22 cellular contexts compared by ENCODE assay signal in the genomic region with DNA sequence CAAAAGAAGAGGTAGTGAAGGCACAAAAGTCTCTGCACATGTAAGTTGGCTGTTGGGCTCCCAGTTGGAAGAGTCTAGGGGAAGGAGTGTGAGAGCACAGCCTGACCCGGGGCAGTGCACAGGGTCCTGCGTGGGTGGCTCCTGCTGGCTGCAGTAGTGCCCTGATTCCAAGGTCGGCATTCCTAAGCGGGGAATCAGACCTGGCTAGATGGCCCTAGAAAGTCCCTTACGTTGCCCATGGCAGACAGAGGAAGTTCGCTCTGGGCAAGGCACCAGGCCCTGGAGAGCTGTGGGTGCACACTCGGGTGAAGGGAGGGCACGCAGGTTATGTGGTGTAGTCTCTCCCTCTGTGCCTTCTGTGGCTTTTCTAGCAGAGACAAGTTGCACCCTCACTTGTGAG. TPM values are rescaled to one million over a fixed set of nuclear protein-coding genes. Genes with fewer than 3 reads are reported as not detected.
"Had no signal": no experiment of that assay in that cellular context is flagged by ENCODE, and none has a peak within 500 bp of the region (broad histone marks: within the 10 kb centered on the region; RNA-seq: fewer than 3 reads in every experiment).

No MANE protein-coding gene starts in this region.

- H3K27me3 Mint-ChIP-seq: activated CD4-positive, alpha-beta memory T cell treated with anti-CD3 and anti-CD28 coated beads for 36 hours; activated CD4-positive, alpha-beta T cell treated with anti-CD3 and anti-CD28 coated beads for 36 hours; activated CD8-positive, alpha-beta memory T cell treated with anti-CD3 and anti-CD28 coated beads, Interleukin-2, amount 10 ng/mL, durations not matched to agents 7 days and 5 days; naive thymus-derived CD4-positive, alpha-beta T cell; type B pancreatic cell had no signal

- H3K4me1 Mint-ChIP-seq: activated CD4-positive, alpha-beta T cell treated with anti-CD3 and anti-CD28 coated beads for 36 hours had no signal

- ATAC-seq: activated CD4-positive, alpha-beta T cell treated with anti-CD3 and anti-CD28 coated beads for 36 hours; activated T-cell treated with anti-CD3 and anti-CD28 coated beads, Interleukin-2, amount 50 U/mL, for 72 hours; body of pancreas; naive thymus-derived CD4-positive, alpha-beta T cell had no signal

- DNase-seq: activated CD4-positive, alpha-beta T cell treated with anti-CD3 and anti-CD28 coated beads for 36 hours; activated CD8-positive, alpha-beta memory T cell treated with anti-CD3 and anti-CD28 coated beads, Interleukin-2, amount 10 ng/mL, durations not matched to agents 7 days and 5 days; activated gamma-delta T cell; activated T-cell treated with anti-CD3 and anti-CD28 coated beads, Interleukin-2, amount 50 U/mL, for 72 hours; amniotic stem cell; body of pancreas; cortex of kidney; effector CD8-positive, alpha-beta T cell; foreskin melanocyte; naive thymus-derived CD4-positive, alpha-beta T cell; small intestine; stimulated activated CD4-positive, alpha-beta T cell treated with anti-CD3 and anti-CD28 coated beads, Interleukin-4, amount 100 ng/mL, for 4 hours; stimulated activated CD8-positive, alpha-beta memory T cell treated with anti-CD3 and anti-CD28 coated beads, Interleukin-4, amount 100 ng/mL, for 48 hours; stimulated activated naive CD8-positive, alpha-beta T cell treated with anti-CD3 and anti-CD28 coated beads, Interleukin-15, Interleukin-2, amounts not matched to agents 100 U/mL and 50 U/mL, for 24 hours; WERI-Rb-1 had no signal

- H3K9me3 ChIP-seq: body of pancreas, suprapubic skin had no signal

- H3K9ac ChIP-seq: parathyroid adenoma had no signal

- H3K9me3 Mint-ChIP-seq: activated CD4-positive, alpha-beta memory T cell treated with anti-CD3 and anti-CD28 coated beads for 36 hours; activated naive CD4-positive, alpha-beta T cell treated with anti-CD3 and anti-CD28 coated beads, Interleukin-2, amount 50 U/mL, for 72 hours; activated T-cell treated with anti-CD3 and anti-CD28 coated beads, Interleukin-2, amount 50 U/mL, for 72 hours; T-helper 1 cell treated with Interleukin-12 subunit alpha and Interleukin-12 subunit beta and Interleukin-4 antibody, amounts not matched to agents 30 μg/mL and 1 μg/mL, for 36 hours had no signal

- H3K4me1 ChIP-seq: body of pancreas, parathyroid adenoma, suprapubic skin had no signal

- H3K27ac ChIP-seq: body of pancreas, parathyroid adenoma, suprapubic skin, WERI-Rb-1 had no signal

- H3K4me3 ChIP-seq: body of pancreas, suprapubic skin had no signal

- H3K27me3 ChIP-seq: body of pancreas, suprapubic skin had no signal

- H3K27ac Mint-ChIP-seq: activated CD4-positive, alpha-beta memory T cell treated with anti-CD3 and anti-CD28 coated beads for 36 hours; activated CD4-positive, alpha-beta T cell treated with anti-CD3 and anti-CD28 coated beads for 36 hours; activated CD8-positive, alpha-beta memory T cell treated with anti-CD3 and anti-CD28 coated beads, Interleukin-2, amount 10 ng/mL, durations not matched to agents 7 days and 5 days; activated T-cell treated with anti-CD3 and anti-CD28 coated beads, Interleukin-2, amount 50 U/mL, for 72 hours; T-helper 1 cell treated with Interleukin-12 subunit alpha and Interleukin-12 subunit beta and Interleukin-4 antibody, amounts not matched to agents 30 μg/mL and 1 μg/mL, for 36 hours had no signal

- H3K4me3 Mint-ChIP-seq: activated CD4-positive, alpha-beta memory T cell treated with anti-CD3 and anti-CD28 coated beads for 36 hours; activated CD4-positive, alpha-beta T cell treated with anti-CD3 and anti-CD28 coated beads for 36 hours; activated CD8-positive, alpha-beta memory T cell treated with anti-CD3 and anti-CD28 coated beads, Interleukin-2, amount 10 ng/mL, durations not matched to agents 7 days and 5 days; activated T-cell treated with anti-CD3 and anti-CD28 coated beads, Interleukin-2, amount 50 U/mL, for 72 hours; naive thymus-derived CD4-positive, alpha-beta T cell; T-helper 1 cell treated with Interleukin-12 subunit alpha and Interleukin-12 subunit beta and Interleukin-4 antibody, amounts not matched to agents 30 μg/mL and 1 μg/mL, for 36 hours; type B pancreatic cell had no signal

RNA-seq across cellular contexts. Expression of a gene that starts 22.8 kb away (rescaled TPM):
- total RNA-seq: activated CD4-positive, alpha-beta T cell treated with anti-CD3 and anti-CD28 coated beads for 36 hours; activated CD8-positive, alpha-beta memory T cell treated with anti-CD3 and anti-CD28 coated beads, Interleukin-2, amount 10 ng/mL, durations not matched to agents 7 days and 5 days; activated naive CD4-positive, alpha-beta T cell treated with anti-CD3 and anti-CD28 coated beads, Interleukin-2, amount 50 U/mL, for 72 hours; body of pancreas; lung microvascular endothelial cell had no signal
- polyA plus RNA-seq: naive thymus-derived CD4-positive, alpha-beta T cell had no signal
